In the genomic region with DNA sequence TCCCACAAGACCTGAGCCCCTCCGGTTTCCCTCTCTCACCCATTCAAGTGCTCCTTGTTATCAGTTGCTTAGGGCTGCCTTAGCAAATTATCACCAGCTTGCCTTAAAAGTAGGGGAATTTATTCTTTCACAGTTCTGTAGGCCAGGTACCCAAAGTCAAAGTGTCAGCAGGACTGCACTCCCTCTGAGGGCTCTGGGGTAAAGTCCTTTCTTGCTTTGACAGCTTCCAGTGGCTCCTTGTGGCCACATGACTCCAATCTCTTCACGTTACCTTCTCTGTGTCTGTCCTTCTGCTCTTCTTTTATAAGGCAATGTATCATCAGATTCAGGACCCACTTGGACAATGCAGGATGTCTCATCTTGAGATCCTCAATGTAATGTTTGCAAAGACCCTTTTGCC, we compare ENCODE assay signal across 12 cellular contexts.
"Had no signal": no experiment of that assay in that cellular context is flagged by ENCODE, and none has a peak within 500 bp of the region (broad histone marks: within the 10 kb centered on the region; RNA-seq: fewer than 3 reads in every experiment).

No MANE protein-coding gene starts in this region.

- FAIRE-seq: frontal cortex had no signal

- DNase-seq: activated gamma-delta T cell treated with Interleukin-2 at 50 U/mL for 16 hours; effector memory CD8-positive, alpha-beta T cell; stimulated activated naive B cell treated with anti-CD40 and anti-IgM and Interleukin-4, amounts not matched to agents 10 μg/mL and 1 μg/mL and 100 μg/mL, for 72 hours had no signal

- H3K27ac Mint-ChIP-seq: activated naive CD8-positive, alpha-beta T cell; effector memory CD8-positive, alpha-beta T cell; mesothelial cell of epicardium; stimulated activated naive B cell treated with anti-CD40 and anti-IgM and Interleukin-4, amounts not matched to agents 10 μg/mL and 1 μg/mL and 100 μg/mL, for 72 hours had no signal

- H3K36me3 Mint-ChIP-seq: activated naive CD8-positive, alpha-beta T cell; mesothelial cell of epicardium; stimulated activated naive B cell treated with anti-CD40 and anti-IgM and Interleukin-4, amounts not matched to agents 10 μg/mL and 1 μg/mL and 100 μg/mL, for 72 hours had no signal

- H3K4me3 ChIP-seq: lower lobe of right lung, tibial nerve had no signal

- H3K4me3 Mint-ChIP-seq: central memory CD8-positive, alpha-beta T cell; mesothelial cell of epicardium; stimulated activated naive B cell treated with anti-CD40 and anti-IgM and Interleukin-4, amounts not matched to agents 10 μg/mL and 1 μg/mL and 100 μg/mL, for 72 hours had no signal

- H3K36me3 ChIP-seq: lower lobe of right lung, tibial nerve had no signal

- H3K27me3 ChIP-seq: tibial nerve had no signal

- H3K27ac ChIP-seq: epithelial cell of prostate, lower lobe of right lung, parathyroid adenoma, tibial nerve, VCaP had no signal

- ATAC-seq: effector memory CD8-positive, alpha-beta T cell had no signal

- H3K27me3 Mint-ChIP-seq: activated naive CD8-positive, alpha-beta T cell had no signal

- H3K9me3 ChIP-seq: lower lobe of right lung, tibial nerve had no signal

- H3K4me1 ChIP-seq: parathyroid adenoma had no signal
